ENCODE assay signal across 8 cellular contexts in genomic region chr10:689433-690226, GRCh38. TPM values are rescaled to one million over a fixed set of nuclear protein-coding genes. Genes with fewer than 3 reads are reported as not detected.
DNase-seq lines count a peak whose midpoint lies in the region; TF ChIP-seq lines count a peak whose summit lies in the region.

DIP2C (minus strand) TSS chr10:689668; CDS start chr10:689578, 90 bp downstream.

- no peaks in the 10 kb centered on the region for H3K27me3 ChIP-seq in smooth muscle cell (ENCODE audit: low read depth)

- H3K79me2 ChIP-seq in smooth muscle cell (ENCODE audit: low read depth): peaks cover 43% of the 10 kb centered on the region

- peak within 1 kb of the TSS; percentile 87 for H2AFZ ChIP-seq in smooth muscle cell (ENCODE audit: low read depth)

- peaks cover under 1% of the 10 kb centered on the region for H3F3A ChIP-seq in smooth muscle cell (ENCODE audit: low read depth)

- WGBS in smooth muscle cell (ENCODE audit: low lambda C conversion rate): 0% methylated on average over 35 of the region's 135 CpGs

- H3K9ac ChIP-seq in smooth muscle cell (ENCODE audit: low read depth): peak within 1 kb of the TSS; percentile 84

- DNase-seq in NCI-H345 (lab: John Stamatoyannopoulos, UW): peak; percentile 60
- DNase-seq in NCI-H345 treated with DMSO at 0.1 percent for 48 hours (lab: John Stamatoyannopoulos, UW; ENCODE audit: unreplicated experiment): no peak
- DNase-seq in NCI-H82 (lab: John Stamatoyannopoulos, UW): peak; percentile 77
- no peak for DNase-seq in coronary artery (ENCODE audit: low spot score)
- peak; percentile 54 for DNase-seq in kidney glomerular epithelial cell (lab: John Stamatoyannopoulos, UW)
- DNase-seq in smooth muscle cell (lab: John Stamatoyannopoulos, UW; ENCODE audit: unreplicated experiment): peak; percentile 46
- DNase-seq in NCI-H2107 treated with DMSO at 0.1 percent for 48 hours (lab: John Stamatoyannopoulos, UW; ENCODE audit: unreplicated experiment): no peak
- no peak for DNase-seq in retina

- no peaks in the 10 kb centered on the region for H3K36me3 ChIP-seq in smooth muscle cell (ENCODE audit: low read depth)

- H3K4me1 ChIP-seq in smooth muscle cell (ENCODE audit: low read depth): peaks cover 18% of the 10 kb centered on the region

- no peaks in the 10 kb centered on the region for H3K9me3 ChIP-seq in smooth muscle cell (replicated peaks; ENCODE audit: low read depth)

- H3K4me3 ChIP-seq in coronary artery (peak within 1 kb of the TSS; percentile 92), smooth muscle cell (peak within 1 kb of the TSS; percentile 81)

- H3K27ac ChIP-seq in coronary artery (peak within 1 kb of the TSS; percentile 80 to 89), smooth muscle cell (ENCODE audit: low read depth) (peak within 1 kb of the TSS; percentile 72)

- H4K20me1 ChIP-seq in smooth muscle cell (ENCODE audit: low read depth): peaks cover 40% of the 10 kb centered on the region

- peak within 1 kb of the TSS; percentile 95 for H3K4me2 ChIP-seq in smooth muscle cell

- TF ChIP-seq CTCF in coronary artery (IDR thresholded peaks at IDR 0.05): no peak
- no peak for TF ChIP-seq CTCF in smooth muscle cell (IDR thresholded peaks at IDR 0.05; ENCODE audit: borderline replicate concordance, insufficient read depth, poor library complexity, severe bottlenecking)

RNA-seq across cellular contexts. Expression of gene DIP2C, which starts in this region (rescaled TPM):
- 14.1 and 15.3 TPM in 2 replicates for total RNA-seq in smooth muscle cell
- 14.5 and 14.9 TPM in 2 replicates for polyA plus RNA-seq in smooth muscle cell

Comparison
In these comparisons a context has a peak if more than half of its experiments do, and no peak if none do; other contexts are left out.
1. DNase-seq: peak in NCI-H345 (single experiment), NCI-H82 (single experiment), kidney glomerular epithelial cell (single experiment) and smooth muscle cell (single experiment); none in NCI-H345 treated with DMSO at 0.1 percent for 48 hours (single experiment), coronary artery (single experiment), NCI-H2107 treated with DMSO at 0.1 percent for 48 hours (single experiment) and retina (single experiment).